ENCODE assay signal across 12 cellular contexts in the genomic region with DNA sequence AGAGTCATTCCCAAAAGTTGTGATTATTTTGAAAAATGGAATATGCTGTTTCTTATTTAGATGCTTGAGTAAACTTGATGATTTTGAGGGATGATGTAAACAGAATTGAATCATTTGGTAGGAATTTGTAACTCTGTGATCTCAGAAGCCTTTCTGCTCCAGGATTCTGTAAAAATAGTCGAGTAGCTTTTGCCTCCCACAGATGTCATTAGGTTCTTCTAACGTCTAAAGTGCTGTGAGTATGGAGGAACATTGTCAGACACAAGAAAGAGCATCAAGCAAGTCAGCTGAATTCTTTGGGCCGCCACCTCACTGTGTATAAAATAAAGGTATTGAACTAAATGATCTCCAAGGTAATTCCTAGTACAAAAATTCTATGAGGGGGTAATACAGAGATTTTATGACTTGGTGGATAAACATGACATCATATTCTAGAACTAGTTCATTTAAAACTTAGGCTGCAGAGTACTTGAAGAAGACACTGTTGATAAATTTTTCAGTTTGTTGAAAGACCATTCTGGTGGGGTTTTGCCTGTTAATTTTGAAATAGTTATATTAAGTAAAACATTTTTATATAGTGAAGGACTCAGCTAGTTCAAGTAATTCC. TPM values are rescaled to one million over a fixed set of nuclear protein-coding genes. Genes with fewer than 3 reads are reported as not detected.
A peak's percentile ranks its signal among the peaks of the same experiment; 100 is the strongest.
DNase-seq lines count a peak whose midpoint lies in the region; ATAC-seq, FAIRE-seq and TF ChIP-seq lines count a peak whose summit lies in the region.
"Had no signal": no experiment of that assay in that cellular context is flagged by ENCODE, and none has a peak within 500 bp of the region (broad histone marks: within the 10 kb centered on the region; RNA-seq: fewer than 3 reads in every experiment).

No MANE protein-coding gene starts in this region.

- no TSS peak for BruUV-seq in HepG2 (replicated peaks; lab: Mats Ljungman, UMichigan)

- H3K9ac ChIP-seq in HepG2 (ENCODE audit: insufficient read depth, low read depth, low read length) = no peak overlapping the region
- peak overlapping the region; percentile 76 for H3K9ac ChIP-seq in astrocyte (ENCODE audit: low read length)
- peak overlapping the region; percentile 79 for H3K9ac ChIP-seq in mesenchymal stem cell (ENCODE audit: low read length)

- H3K4me2 ChIP-seq in HepG2 (ENCODE audit: low read depth, low read length) (no peak overlapping the region), astrocyte (ENCODE audit: low read length) (peak overlapping the region; percentile 70), mesenchymal stem cell (ENCODE audit: low read length, poor library complexity, severe bottlenecking) (no peak overlapping the region)

- no peak overlapping the region for H2AFZ ChIP-seq in HepG2 (ENCODE audit: low read length)
- no peak overlapping the region for H2AFZ ChIP-seq in astrocyte (ENCODE audit: low read depth, low read length)
- H2AFZ ChIP-seq in mesenchymal stem cell (ENCODE audit: low read depth, low read length) = no peak overlapping the region

- H2BK120ac ChIP-seq in mesenchymal stem cell (ENCODE audit: low read depth, low read length) = no peak overlapping the region

- DNase-seq in HepG2 (ENCODE audit: low spot score) = no peak
- no peak for DNase-seq in right lobe of liver
- DNase-seq in astrocyte (ENCODE audit: low read depth) = peak; percentile 78
- peak; percentile 86 for DNase-seq in mesenchymal stem cell
- no peak for DNase-seq in stimulated activated CD8-positive, alpha-beta memory T cell treated with anti-CD3 and anti-CD28 coated beads, Interleukin-4, amount 100 ng/mL, for 48 hours
- no peak for DNase-seq in NCI-H1092 treated with DMSO at 0.1 percent for 48 hours (lab: John Stamatoyannopoulos, UW)
- DNase-seq in stimulated activated CD4-positive, alpha-beta T cell treated with anti-CD3 and anti-CD28 coated beads, Interleukin-1b, Interleukin-23, amount 100 ng/mL, for 48 hours = no peak
- no peak for DNase-seq in globus pallidus (ENCODE audit: low spot score)
- DNase-seq: Calu3, NCI-H1048 had no signal

- H2BK5ac ChIP-seq in mesenchymal stem cell (ENCODE audit: low read depth, low read length, poor library complexity, severe bottlenecking) = no peak overlapping the region

- no peak overlapping the region for H2BK15ac ChIP-seq in mesenchymal stem cell (ENCODE audit: low read depth, poor library complexity, severe bottlenecking)

- no peak overlapping the region for H2BK12ac ChIP-seq in mesenchymal stem cell (ENCODE audit: low read length in 2 of 2)

- no peaks in the 10 kb centered on the region for H3K27me3 Mint-ChIP-seq in astrocyte (ENCODE audit: low read depth, unreplicated experiment)

- H4K20me1 ChIP-seq in HepG2 (ENCODE audit: insufficient read depth, low read length) (no peaks in the 10 kb centered on the region), astrocyte (ENCODE audit: insufficient read depth, low read length) (peaks cover 5% of the 10 kb centered on the region)

- peaks cover 64% of the 10 kb centered on the region for H3K4me1 Mint-ChIP-seq in astrocyte (ENCODE audit: low read depth, unreplicated experiment)

- no peaks in the 10 kb centered on the region for H3K9me3 Mint-ChIP-seq in astrocyte (ENCODE audit: unreplicated experiment)

- CTCF ChIA-PET in HepG2 (lab: Yijun Ruan, JAX; ENCODE audit: low intra/inter-chr PET ratio, low total read pairs) = no interaction called here

- H3K4me3 ChIP-seq in HepG2 (replicated peaks in 1 of 3; ENCODE audit: insufficient read depth in 1 of 3, low read depth in 2 of 3, low read length in 3 of 3) = no peak overlapping the region
- H3K4me3 ChIP-seq in right lobe of liver = no peak overlapping the region
- no peak overlapping the region for H3K4me3 ChIP-seq in astrocyte (ENCODE audit: insufficient read depth, low read depth, low read length)
- H3K4me3 ChIP-seq in mesenchymal stem cell (ENCODE audit: insufficient read depth in 1 of 2, low read depth in 1 of 2, low read length in 2 of 2) = no peak overlapping the region
- H3K4me3 ChIP-seq: prostate gland had no signal

- H3K14ac ChIP-seq in mesenchymal stem cell (ENCODE audit: low read length in 2 of 2) = no peak overlapping the region

- H3K27me3 ChIP-seq in HepG2 (ENCODE audit: control insufficient read depth in 1 of 2, insufficient read depth in 2 of 2, low read length in 2 of 2) = no peaks in the 10 kb centered on the region
- H3K27me3 ChIP-seq in right lobe of liver = no peaks in the 10 kb centered on the region
- no peaks in the 10 kb centered on the region for H3K27me3 ChIP-seq in astrocyte (ENCODE audit: insufficient read depth, low read length)
- H3K27me3 ChIP-seq in mesenchymal stem cell (ENCODE audit: control insufficient read depth in 1 of 2, insufficient read depth in 1 of 2, low read length in 2 of 2) = no peaks in the 10 kb centered on the region

- H3K4me1 ChIP-seq in HepG2 (ENCODE audit: insufficient read depth, low read length) (no peaks in the 10 kb centered on the region), right lobe of liver (peaks cover 0 to 4% (median 0%) of the 10 kb centered on the region in 4 donors), astrocyte (ENCODE audit: insufficient read depth, low read length) (peaks cover 50% of the 10 kb centered on the region), mesenchymal stem cell (ENCODE audit: control insufficient read depth, insufficient read depth, low read depth, low read length) (peaks cover 14% of the 10 kb centered on the region)
- H3K4me1 ChIP-seq: prostate gland had no signal

- in situ Hi-C loops in HepG2 (cut with HindIII; ENCODE audit: extremely low pct_ligation_motif_present, low pct_unique_long_range_greater_than_20kb) = no loop called here

- no peak overlapping the region for H4K8ac ChIP-seq in mesenchymal stem cell (ENCODE audit: low read length)

- peak overlapping the region; percentile 64 for H3K4me3 Mint-ChIP-seq in astrocyte (ENCODE audit: unreplicated experiment)

- H3K23ac ChIP-seq in mesenchymal stem cell (ENCODE audit: low read length in 2 of 2) = no peak overlapping the region

- FAIRE-seq in HepG2 (lab: Jason Lieb, UNC) = no peak
- FAIRE-seq in astrocyte (lab: Jason Lieb, UNC) = no peak

- no peak overlapping the region for H3K27ac ChIP-seq in HepG2 (ENCODE audit: extremely low read length, insufficient read depth, low read length)
- H3K27ac ChIP-seq in right lobe of liver = peak overlapping the region in 1 of 3 donors; percentile 22
- peak overlapping the region; percentile 95 for H3K27ac ChIP-seq in astrocyte (ENCODE audit: low read depth, low read length)
- peak overlapping the region; percentile 75 for H3K27ac ChIP-seq in mesenchymal stem cell (ENCODE audit: low read length, poor library complexity, severe bottlenecking)
- H3K27ac ChIP-seq: prostate gland, RWPE1 had no signal

- no peak overlapping the region for H3K4ac ChIP-seq in mesenchymal stem cell (ENCODE audit: low read depth in 1 of 2, low read length in 2 of 2)

- TF ChIP-seq CTCF in HepG2 (CRISPR knock-in tag; IDR thresholded peaks at IDR 0.05) = no peak
- no peak for TF ChIP-seq CTCF in right lobe of liver (IDR thresholded peaks at IDR 0.05)
- TF ChIP-seq CTCF in astrocyte (IDR thresholded peaks at IDR 0.05; ENCODE audit: insufficient read depth, low read depth, low read length) = no peak

- H4K91ac ChIP-seq in mesenchymal stem cell (ENCODE audit: low read length) = no peak overlapping the region

- H3K27ac Mint-ChIP-seq in astrocyte (ENCODE audit: unreplicated experiment) = peak overlapping the region; percentile 98

- TF ChIP-seq EP300 in HepG2 (IDR thresholded peaks at IDR 0.05; ENCODE audit: low read depth in 2 of 2, low read length in 2 of 2) (no peak), HepG2 (CRISPR knock-in tag; IDR thresholded peaks at IDR 0.05; ENCODE audit: borderline replicate concordance) (no peak)

- intact Hi-C loops in HepG2 (cut with micrococcal nuclease; ENCODE audit: unreplicated experiment) (no loop called here), right lobe of liver (cut with DNase I) (no loop called here)

- POLR2A ChIA-PET in HepG2 (lab: Yijun Ruan, JAX) = no interaction called here

- no peak overlapping the region for H2AK5ac ChIP-seq in mesenchymal stem cell (ENCODE audit: low read length, severe bottlenecking)

- no peak overlapping the region for H3K18ac ChIP-seq in mesenchymal stem cell (ENCODE audit: low read depth in 1 of 2, low read length in 2 of 2)

- peaks cover 23% of the 10 kb centered on the region for H3K79me1 ChIP-seq in mesenchymal stem cell (replicated peaks; ENCODE audit: low read length, poor library complexity, severe bottlenecking)

- WGBS in HepG2 (ENCODE audit: low lambda C conversion rate) = 93% methylated on average over 3 of the region's 3 CpGs
- WGBS in right lobe of liver (ENCODE audit: insufficient coverage, low coverage, low lambda C conversion rate, missing lambda C conversion rate) = 80% methylated on average over 2 of the region's 3 CpGs
- 23% methylated on average over 3 of the region's 3 CpGs for WGBS in mesenchymal stem cell

- H3K79me2 ChIP-seq in HepG2 (ENCODE audit: insufficient read depth, low read length) (no peaks in the 10 kb centered on the region), astrocyte (ENCODE audit: insufficient read depth, low read length) (peaks cover 5% of the 10 kb centered on the region)

- H3K9me3 ChIP-seq in HepG2 (ENCODE audit: low read length) (no peaks in the 10 kb centered on the region), right lobe of liver (no peaks in the 10 kb centered on the region), astrocyte (ENCODE audit: insufficient read depth, low read depth, low read length) (no peaks in the 10 kb centered on the region), mesenchymal stem cell (ENCODE audit: control insufficient read depth, low read length) (no peaks in the 10 kb centered on the region)
- H3K9me3 ChIP-seq: prostate gland had no signal

- H3K36me3 ChIP-seq in HepG2 (replicated peaks in 1 of 2; ENCODE audit: control insufficient read depth in 1 of 2, insufficient read depth in 2 of 2, low read length in 2 of 2) = peaks cover 2 to 9% of the 10 kb centered on the region in 2 experiments; a peak in 3 of 5 replicates
- no peaks in the 10 kb centered on the region for H3K36me3 ChIP-seq in right lobe of liver
- H3K36me3 ChIP-seq in astrocyte (ENCODE audit: insufficient read depth, low read length) = no peaks in the 10 kb centered on the region
- H3K36me3 ChIP-seq in mesenchymal stem cell (ENCODE audit: control insufficient read depth in 1 of 2, insufficient read depth in 2 of 2, low read depth in 1 of 2, low read length in 2 of 2) = peaks cover 0 to 5% of the 10 kb centered on the region in 2 experiments
- H3K36me3 ChIP-seq: prostate gland had no signal

- no peak for ATAC-seq in HepG2
- no peak for ATAC-seq in right lobe of liver

- no peak for TF ChIP-seq POLR2A in HepG2 (IDR thresholded peaks at IDR 0.05; ENCODE audit: insufficient read depth in 1 of 2, low read depth in 2 of 2, low read length in 2 of 2)
- no peak for TF ChIP-seq POLR2A in right lobe of liver (IDR thresholded peaks at IDR 0.05)

- TF ChIP-seq RAD21 in HepG2 (CRISPR knock-in tag; IDR thresholded peaks at IDR 0.05) = no peak

- peaks cover 3% of the 10 kb centered on the region for H3K36me3 Mint-ChIP-seq in astrocyte (ENCODE audit: low read depth, unreplicated experiment)

RNA-seq across cellular contexts. Expression of gene GPR183, which starts 1.4 kb away (rescaled TPM):
- total RNA-seq in HepG2 (2016; rRNA removed; fragmentation: Illumina TruSeq; extraction: Trizol) (not detected in 2 replicates), right lobe of liver (1 to 10 TPM in 3 of 6 experiments, under 1 TPM in 3; 0.26 to 3.2 (median 1.0) TPM), astrocyte (4.9 and 5.6 TPM in 2 replicates)
- not detected in 2 replicates for total RNA-seq in HepG2 (2016; cell fraction: cytosol; rRNA removed; fragmentation: Illumina TruSeq; extraction: Trizol; ENCODE audit: low read depth)
- total RNA-seq in HepG2 (2016; cell fraction: insoluble cytoplasmic fraction; rRNA removed; fragmentation: Illumina TruSeq; extraction: Trizol) = not detected in 2 replicates
- not detected in 2 replicates for total RNA-seq in HepG2 (2016; cell fraction: membrane; rRNA removed; fragmentation: Illumina TruSeq; extraction: Trizol)
- not detected in 2 replicates for total RNA-seq in HepG2 (2016; cell fraction: nucleus; rRNA removed; fragmentation: Illumina TruSeq; extraction: Trizol)
- not detected in 2 replicates for polyA plus RNA-seq in HepG2 (2011; rRNA removed)
- not detected in 2 replicates for polyA plus RNA-seq in HepG2 (2011; cell fraction: cytosol; rRNA removed)
- not detected in 2 replicates for polyA plus RNA-seq in HepG2 (2011; cell fraction: nucleus; rRNA removed)
- 0.08 TPM in 1 of 2 replicates, not detected in the other for polyA plus RNA-seq in HepG2 (2012)
- polyA plus RNA-seq in HepG2 (2016; cell fraction: cytosol; fragmentation: Illumina TruSeq; extraction: Trizol; ENCODE audit: low read depth) = not detected in 2 replicates
- not detected in 2 replicates for polyA plus RNA-seq in HepG2 (2016; cell fraction: insoluble cytoplasmic fraction; fragmentation: Illumina TruSeq; extraction: Trizol; ENCODE audit: low read depth)
- not detected in 2 replicates for polyA plus RNA-seq in HepG2 (2016; cell fraction: membrane; fragmentation: Illumina TruSeq; extraction: Trizol; ENCODE audit: low read depth)
- polyA plus RNA-seq in HepG2 (2016; cell fraction: nucleus; fragmentation: Illumina TruSeq; extraction: Trizol; ENCODE audit: insufficient read depth, low read depth) = not detected in 2 replicates
- polyA minus RNA-seq in HepG2 (2011; rRNA and poly(A)+ RNA removed; ENCODE audit: low replicate concordance) = not detected in 2 replicates
- not detected in 2 replicates for polyA minus RNA-seq in HepG2 (2011; cell fraction: cytosol; rRNA and poly(A)+ RNA removed)
- 0.26 TPM in 1 of 2 replicates, not detected in the other for polyA minus RNA-seq in HepG2 (2011; cell fraction: nucleus; rRNA and poly(A)+ RNA removed)
- polyA plus RNA-seq in mesenchymal stem cell (2013, experiment 1 of 2) = 8.4 TPM
- polyA plus RNA-seq in mesenchymal stem cell (2013, experiment 2 of 2) = 8.1 TPM
- total RNA-seq: Calu3 had no signal

RNA-seq across cellular contexts. Expression of gene GPR18, which starts 50.4 kb away (rescaled TPM):
- total RNA-seq in HepG2 (2016; rRNA removed; fragmentation: Illumina TruSeq; extraction: Trizol) (not detected in 2 replicates), right lobe of liver (under 1 TPM in 2 of 6 experiments, not detected in 4; 0.13 to 0.17 TPM), astrocyte (0.59 and 1.8 TPM in 2 replicates)
- total RNA-seq in HepG2 (2016; cell fraction: cytosol; rRNA removed; fragmentation: Illumina TruSeq; extraction: Trizol; ENCODE audit: low read depth) = not detected in 2 replicates
- total RNA-seq in HepG2 (2016; cell fraction: insoluble cytoplasmic fraction; rRNA removed; fragmentation: Illumina TruSeq; extraction: Trizol) = not detected in 2 replicates
- total RNA-seq in HepG2 (2016; cell fraction: membrane; rRNA removed; fragmentation: Illumina TruSeq; extraction: Trizol) = not detected in 2 replicates
- not detected in 2 replicates for total RNA-seq in HepG2 (2016; cell fraction: nucleus; rRNA removed; fragmentation: Illumina TruSeq; extraction: Trizol)
- not detected in 2 replicates for polyA plus RNA-seq in HepG2 (2011; rRNA removed)
- not detected in 2 replicates for polyA plus RNA-seq in HepG2 (2011; cell fraction: cytosol; rRNA removed)
- polyA plus RNA-seq in HepG2 (2011; cell fraction: nucleus; rRNA removed) = not detected in 2 replicates
- 0.09 and 0.13 TPM in 2 replicates for polyA plus RNA-seq in HepG2 (2012)
- polyA plus RNA-seq in HepG2 (2016; cell fraction: cytosol; fragmentation: Illumina TruSeq; extraction: Trizol; ENCODE audit: low read depth) = not detected in 2 replicates
- polyA plus RNA-seq in HepG2 (2016; cell fraction: insoluble cytoplasmic fraction; fragmentation: Illumina TruSeq; extraction: Trizol; ENCODE audit: low read depth) = not detected in 2 replicates
- not detected in 2 replicates for polyA plus RNA-seq in HepG2 (2016; cell fraction: membrane; fragmentation: Illumina TruSeq; extraction: Trizol; ENCODE audit: low read depth)
- polyA plus RNA-seq in HepG2 (2016; cell fraction: nucleus; fragmentation: Illumina TruSeq; extraction: Trizol; ENCODE audit: insufficient read depth, low read depth) = not detected in 2 replicates
- not detected in 2 replicates for polyA minus RNA-seq in HepG2 (2011; rRNA and poly(A)+ RNA removed; ENCODE audit: low replicate concordance)
- not detected in 2 replicates for polyA minus RNA-seq in HepG2 (2011; cell fraction: cytosol; rRNA and poly(A)+ RNA removed)
- 0.26 TPM in 1 of 2 replicates, not detected in the other for polyA minus RNA-seq in HepG2 (2011; cell fraction: nucleus; rRNA and poly(A)+ RNA removed)
- polyA plus RNA-seq in mesenchymal stem cell (2013, experiment 1 of 2) = 0.03 TPM
- not detected for polyA plus RNA-seq in mesenchymal stem cell (2013, experiment 2 of 2)
- total RNA-seq: Calu3 had no signal

Comparison
In these comparisons a context has a peak if more than half of its experiments do, and no peak if none do; other contexts are left out.
1. DNase-seq: peak in astrocyte (single experiment) and mesenchymal stem cell (single experiment); none in HepG2 (single experiment), right lobe of liver (0 of 3), stimulated activated CD8-positive, alpha-beta memory T cell treated with anti-CD3 and anti-CD28 coated beads, Interleukin-4, amount 100 ng/mL, for 48 hours (single experiment), NCI-H1092 treated with DMSO at 0.1 percent for 48 hours (single experiment), stimulated activated CD4-positive, alpha-beta T cell treated with anti-CD3 and anti-CD28 coated beads, Interleukin-1b, Interleukin-23, amount 100 ng/mL, for 48 hours (single experiment) and globus pallidus (single experiment).